Comparison of ENCODE assay signal across 8 cellular contexts in the genomic region with DNA sequence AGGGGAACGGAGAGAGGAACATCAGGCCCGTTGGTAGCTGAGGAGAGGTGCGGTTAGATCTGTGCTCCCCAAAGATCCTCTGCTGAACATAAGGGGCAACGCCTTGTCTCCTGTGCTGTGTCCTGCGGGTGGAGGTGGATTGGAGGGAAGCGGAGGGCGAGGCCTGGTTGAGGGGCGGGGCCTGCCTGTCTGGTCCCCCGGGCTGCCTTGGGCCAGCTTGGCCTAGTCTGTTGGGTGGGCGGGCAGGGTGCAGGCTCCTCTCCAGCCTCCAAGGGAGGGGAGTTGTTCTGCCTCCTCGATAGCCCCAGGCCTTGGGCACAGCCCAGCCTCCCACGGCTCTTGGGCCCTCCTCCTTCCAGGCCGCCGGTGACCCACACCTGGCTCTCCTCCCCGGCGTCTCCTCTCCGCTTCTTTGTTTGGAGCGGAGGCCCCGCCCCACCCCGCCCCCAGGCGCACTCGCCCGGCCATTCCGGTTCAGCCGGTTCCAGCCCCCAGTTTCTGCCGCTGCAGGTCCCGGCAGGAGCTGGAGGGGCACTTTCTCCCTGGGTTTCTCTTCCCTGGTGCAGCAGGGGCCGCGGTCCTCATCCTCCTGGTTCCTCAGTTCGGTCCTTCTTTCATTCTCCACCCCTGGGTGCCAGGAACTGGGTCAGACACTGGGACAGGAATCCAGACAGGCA. TPM values are rescaled to one million over a fixed set of nuclear protein-coding genes. Genes with fewer than 3 reads are reported as not detected.
DNase-seq lines count a peak whose midpoint lies in the region; TF ChIP-seq lines count a peak whose summit lies in the region.

No MANE protein-coding gene starts in this region.

- H3K27ac ChIP-seq in OCI-LY1 (ENCODE audit: low read depth, low read length, poor library complexity, severe bottlenecking), result no peak overlapping the region
- H3K27ac ChIP-seq in rectal smooth muscle tissue (ENCODE audit: low read depth, low read length), result peak overlapping the region; percentile 56

- no peaks in the 10 kb centered on the region for H3K9me2 ChIP-seq in OCI-LY1 (ENCODE audit: low read depth, low read length)

- H3K4me3 Mint-ChIP-seq in osteocyte (ENCODE audit: unreplicated experiment), result no peak overlapping the region

- no peak overlapping the region for H2AFZ ChIP-seq in OCI-LY1 (ENCODE audit: low read length)

- no peaks in the 10 kb centered on the region for H3K9me3 ChIP-seq in OCI-LY1 (ENCODE audit: low read length)

- no peaks in the 10 kb centered on the region for H3K36me3 Mint-ChIP-seq in osteocyte (ENCODE audit: unreplicated experiment)

- H3K4me3 ChIP-seq in OCI-LY1 (ENCODE audit: low read depth, low read length, poor library complexity, severe bottlenecking) (peak overlapping the region; percentile 33), rectal smooth muscle tissue (ENCODE audit: low read length) (peak overlapping the region; percentile 53)

- no peaks in the 10 kb centered on the region for H3K79me2 ChIP-seq in OCI-LY1 (ENCODE audit: insufficient read depth, low read length)

- DNase-seq in NCI-H1436 (lab: John Stamatoyannopoulos, UW) (peak; percentile 81), NCI-H1436 treated with DMSO at 0.1 percent for 48 hours (lab: John Stamatoyannopoulos, UW) (no peak), germinal center (ENCODE audit: low spot score) (peak; percentile 58), osteocyte (ENCODE audit: extremely low spot score, unreplicated experiment) (no peak), superior temporal gyrus (ENCODE audit: extremely low spot score) (no peak), midbrain (lab: John Stamatoyannopoulos, UW) (no peak)

- no peaks in the 10 kb centered on the region for H3K4me1 Mint-ChIP-seq in osteocyte (ENCODE audit: unreplicated experiment)

- TF ChIP-seq CTCF in OCI-LY1 (IDR thresholded peaks at IDR 0.05; ENCODE audit: low read length), result no peak
- TF ChIP-seq CTCF in osteocyte (IDR thresholded peaks at IDR 0.05), result no peak

- no peak overlapping the region for H3K9ac ChIP-seq in OCI-LY1 (ENCODE audit: low read length)
- H3K9ac ChIP-seq in rectal smooth muscle tissue (ENCODE audit: low read length), result peak overlapping the region; percentile 42

- H3K27me3 ChIP-seq in OCI-LY1 (ENCODE audit: insufficient read depth, low read length), result no peaks in the 10 kb centered on the region
- no peaks in the 10 kb centered on the region for H3K27me3 ChIP-seq in rectal smooth muscle tissue (ENCODE audit: control insufficient read depth, insufficient read depth, low read length)

- H3K4me2 ChIP-seq in OCI-LY1 (ENCODE audit: low read length), result peak overlapping the region; percentile 40; the same call in 1 of the 2 replicates

- no peaks in the 10 kb centered on the region for H4K20me1 ChIP-seq in OCI-LY1 (ENCODE audit: insufficient read depth, low read length)

- no peak overlapping the region for H3K27ac Mint-ChIP-seq in osteocyte (ENCODE audit: unreplicated experiment)

- H3K4me1 ChIP-seq in OCI-LY1 (ENCODE audit: insufficient read depth, low read length, severe bottlenecking), result peaks cover 3% of the 10 kb centered on the region
- peaks cover 14% of the 10 kb centered on the region for H3K4me1 ChIP-seq in rectal smooth muscle tissue (ENCODE audit: control insufficient read depth, insufficient read depth, low read length)

- no peaks in the 10 kb centered on the region for H3K9me3 Mint-ChIP-seq in osteocyte (ENCODE audit: unreplicated experiment)

- no peaks in the 10 kb centered on the region for H3K27me3 Mint-ChIP-seq in osteocyte (ENCODE audit: unreplicated experiment)

- no peaks in the 10 kb centered on the region for H3F3A ChIP-seq in OCI-LY1 (ENCODE audit: insufficient read depth, low read length)

- H3K36me3 ChIP-seq in OCI-LY1 (ENCODE audit: insufficient read depth, low read length) (no peaks in the 10 kb centered on the region), rectal smooth muscle tissue (ENCODE audit: control insufficient read depth, insufficient read depth, low read length) (peaks cover 6% of the 10 kb centered on the region)

RNA-seq across cellular contexts. Expression of gene PTPRF, which starts 19.4 kb away (rescaled TPM):
- 37.3 and 45.1 TPM in 2 replicates for total RNA-seq in osteocyte

Comparison
In these comparisons a context has a peak if more than half of its experiments do, and no peak if none do; other contexts are left out.
1. DNase-seq: peak in NCI-H1436 (single experiment) and germinal center (single experiment); none in NCI-H1436 treated with DMSO at 0.1 percent for 48 hours (single experiment), osteocyte (single experiment), superior temporal gyrus (single experiment) and midbrain (single experiment).